Comparison of ENCODE assay signal across 13 cellular contexts in the genomic region with DNA sequence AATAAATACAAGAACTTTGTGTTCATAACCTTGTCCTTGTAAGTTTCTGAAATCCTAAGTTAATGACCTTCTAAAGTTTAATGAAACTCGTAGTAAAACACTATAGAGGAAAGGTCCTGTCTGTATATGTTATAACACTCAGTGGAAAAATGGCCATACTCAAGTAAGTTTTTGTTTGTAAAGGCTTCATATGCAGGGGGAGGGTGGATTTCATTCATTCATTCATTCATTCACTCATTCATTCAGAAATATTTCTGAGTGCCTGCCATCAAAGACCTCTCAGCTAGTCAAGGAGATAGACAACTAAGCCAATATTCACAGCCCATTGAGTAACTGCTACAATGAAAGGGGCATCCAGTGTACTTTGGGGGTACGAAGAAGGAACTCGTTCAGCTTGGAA. TPM values are rescaled to one million over a fixed set of nuclear protein-coding genes. Genes with fewer than 3 reads are reported as not detected.
DNase-seq lines count a peak whose midpoint lies in the region; ATAC-seq and TF ChIP-seq lines count a peak whose summit lies in the region.
"Had no signal": no experiment of that assay in that cellular context is flagged by ENCODE, and none has a peak within 500 bp of the region (broad histone marks: within the 10 kb centered on the region; RNA-seq: fewer than 3 reads in every experiment).

No MANE protein-coding gene starts in this region.

- H3K27me3 ChIP-seq in Caco-2 (replicated peaks; ENCODE audit: control insufficient read depth, insufficient read depth, low read length): no peaks in the 10 kb centered on the region
- H3K27me3 ChIP-seq in SJSA1 (replicated peaks): no peaks in the 10 kb centered on the region
- H3K27me3 ChIP-seq: BLaER1 had no signal

- TF ChIP-seq CTCF in Caco-2 (IDR thresholded peaks at IDR 0.05; ENCODE audit: insufficient read depth in 1 of 2, low read depth in 1 of 2, low read length in 1 of 2, severe bottlenecking in 1 of 2, unreplicated experiment in 1 of 2): no peak

- H3K4me3 Mint-ChIP-seq in Caco-2 (ENCODE audit: unreplicated experiment): no peak overlapping the region
- H3K4me3 Mint-ChIP-seq in IgD-negative memory B cell: peak overlapping the region in 1 of 4 donors; percentile 24
- H3K4me3 Mint-ChIP-seq in stimulated activated memory B cell treated with anti-CD40 and anti-IgM and Interleukin-4, amounts not matched to agents 10 μg/mL and 1 μg/mL and 100 μg/mL, for 72 hours: no peak overlapping the region
- no peak overlapping the region for H3K4me3 Mint-ChIP-seq in stimulated activated naive CD8-positive, alpha-beta T cell treated with anti-CD3 and anti-CD28 coated beads, Interleukin-15, amount 100 ng/mL, for 72 hours

- H3K4me1 Mint-ChIP-seq in Caco-2 (ENCODE audit: low read depth, unreplicated experiment) (peaks cover 37% of the 10 kb centered on the region), IgD-negative memory B cell (peaks cover 29 to 47% (median 46%) of the 10 kb centered on the region in 3 donors)
- H3K4me1 Mint-ChIP-seq in stimulated activated memory B cell treated with anti-CD40 and anti-IgM and Interleukin-4, amounts not matched to agents 10 μg/mL and 1 μg/mL and 100 μg/mL, for 72 hours: peaks cover 50% of the 10 kb centered on the region
- H3K4me1 Mint-ChIP-seq in stimulated activated naive CD8-positive, alpha-beta T cell treated with anti-CD3 and anti-CD28 coated beads, Interleukin-15, amount 100 ng/mL, for 72 hours: peaks cover 56% of the 10 kb centered on the region

- no TSS peak for BruUV-seq in Caco-2 (replicated peaks; lab: Mats Ljungman, UMichigan)

- POLR2A ChIA-PET in Caco-2 (lab: Charles Lee): no interaction called here

- H3K27ac Mint-ChIP-seq in Caco-2 (ENCODE audit: unreplicated experiment) (peak overlapping the region; percentile 1), IgD-negative memory B cell (peak overlapping the region in 2 of 3 donors; percentile 64 to 80)
- peak overlapping the region; percentile 93 for H3K27ac Mint-ChIP-seq in stimulated activated memory B cell treated with anti-CD40 and anti-IgM and Interleukin-4, amounts not matched to agents 10 μg/mL and 1 μg/mL and 100 μg/mL, for 72 hours
- H3K27ac Mint-ChIP-seq in stimulated activated naive CD8-positive, alpha-beta T cell treated with anti-CD3 and anti-CD28 coated beads, Interleukin-15, amount 100 ng/mL, for 72 hours: no peak overlapping the region

- peak overlapping the region; percentile 99; the same call in 1 of the 2 replicates for H3K27ac ChIP-seq in SJSA1
- H3K27ac ChIP-seq: BLaER1 had no signal

- H3K9me3 ChIP-seq in Caco-2 (no peaks in the 10 kb centered on the region), SJSA1 (replicated peaks) (no peaks in the 10 kb centered on the region)
- H3K9me3 ChIP-seq: BLaER1, HAP-1 had no signal

- H3K36me3 ChIP-seq in Caco-2 (ENCODE audit: control insufficient read depth, insufficient read depth, low read length): no peaks in the 10 kb centered on the region
- H3K36me3 ChIP-seq in SJSA1: no peaks in the 10 kb centered on the region
- H3K36me3 ChIP-seq: BLaER1, HAP-1 had no signal

- intact Hi-C loops in Caco-2 (cut with micrococcal nuclease; ENCODE audit: unreplicated experiment): no loop called here

- H3K4me1 ChIP-seq in Caco-2 (peaks cover 31% of the 10 kb centered on the region), SJSA1 (replicated peaks) (peaks cover 71% of the 10 kb centered on the region)

- H3K27me3 Mint-ChIP-seq in Caco-2 (ENCODE audit: insufficient read depth, unreplicated experiment) (no peaks in the 10 kb centered on the region), IgD-negative memory B cell (no peaks in the 10 kb centered on the region)
- no peaks in the 10 kb centered on the region for H3K27me3 Mint-ChIP-seq in stimulated activated memory B cell treated with anti-CD40 and anti-IgM and Interleukin-4, amounts not matched to agents 10 μg/mL and 1 μg/mL and 100 μg/mL, for 72 hours
- no peaks in the 10 kb centered on the region for H3K27me3 Mint-ChIP-seq in stimulated activated naive CD8-positive, alpha-beta T cell treated with anti-CD3 and anti-CD28 coated beads, Interleukin-15, amount 100 ng/mL, for 72 hours
- H3K27me3 Mint-ChIP-seq: CD4-positive, CD25-positive, alpha-beta regulatory T cell had no signal

- no peak for ATAC-seq in stimulated activated memory B cell treated with anti-CD40 and anti-IgM and Interleukin-4, amounts not matched to agents 10 μg/mL and 1 μg/mL and 100 μg/mL, for 72 hours
- ATAC-seq in stimulated activated naive CD8-positive, alpha-beta T cell treated with anti-CD3 and anti-CD28 coated beads, Interleukin-15, amount 100 ng/mL, for 72 hours: no peak

- H3K36me3 Mint-ChIP-seq in Caco-2 (ENCODE audit: insufficient read depth, unreplicated experiment) (peaks cover 17% of the 10 kb centered on the region), IgD-negative memory B cell (no peaks in the 10 kb centered on the region)
- no peaks in the 10 kb centered on the region for H3K36me3 Mint-ChIP-seq in stimulated activated memory B cell treated with anti-CD40 and anti-IgM and Interleukin-4, amounts not matched to agents 10 μg/mL and 1 μg/mL and 100 μg/mL, for 72 hours
- H3K36me3 Mint-ChIP-seq: CD4-positive, CD25-positive, alpha-beta regulatory T cell had no signal

- H3K4me3 ChIP-seq in Caco-2 (ENCODE audit: low read depth, low read length): no peak overlapping the region
- no peak overlapping the region for H3K4me3 ChIP-seq in SJSA1
- H3K4me3 ChIP-seq: BLaER1, HAP-1 had no signal

- H3K9me3 Mint-ChIP-seq in Caco-2 (ENCODE audit: unreplicated experiment): no peaks in the 10 kb centered on the region
- H3K9me3 Mint-ChIP-seq in IgD-negative memory B cell: no peaks in the 10 kb centered on the region
- no peaks in the 10 kb centered on the region for H3K9me3 Mint-ChIP-seq in stimulated activated memory B cell treated with anti-CD40 and anti-IgM and Interleukin-4, amounts not matched to agents 10 μg/mL and 1 μg/mL and 100 μg/mL, for 72 hours
- no peaks in the 10 kb centered on the region for H3K9me3 Mint-ChIP-seq in stimulated activated naive CD8-positive, alpha-beta T cell treated with anti-CD3 and anti-CD28 coated beads, Interleukin-15, amount 100 ng/mL, for 72 hours
- H3K9me3 Mint-ChIP-seq: CD4-positive, CD25-positive, alpha-beta regulatory T cell had no signal

- DNase-seq in Caco-2 (no peak), SJSA1 (ENCODE audit: low read depth in 1 of 2, low spot score in 2 of 2) (no peak), NCI-H82 (lab: John Stamatoyannopoulos, UW) (no peak), C1 segment of cervical spinal cord (lab: John Stamatoyannopoulos, UW) (no peak)
- no peak for DNase-seq in stimulated activated naive CD8-positive, alpha-beta T cell treated with anti-CD3 and anti-CD28 coated beads, Interleukin-15, amount 100 ng/mL, for 72 hours
- DNase-seq: CD4-positive, CD25-positive, alpha-beta regulatory T cell; DMS79 had no signal

- CTCF ChIA-PET in Caco-2 (lab: Charles Lee): no interaction called here

RNA-seq across cellular contexts. Expression of a gene that starts 6.9 kb away (rescaled TPM):
- total RNA-seq in Caco-2 (2022): not detected in 2 replicates
- 152 TPM for polyA plus RNA-seq in IgD-negative memory B cell
- 7.9 and 18.6 TPM in 2 replicates for total RNA-seq in SJSA1 (2014; rRNA removed; shearing (Covaris generic))
- total RNA-seq: A673, H1 had no signal
- polyA plus RNA-seq: H1 had no signal

RNA-seq across cellular contexts. Expression of a gene that starts 22.9 kb away (rescaled TPM):
- 74.6 and 96.5 TPM in 2 replicates for total RNA-seq in Caco-2 (2022)
- 26.6 TPM for polyA plus RNA-seq in IgD-negative memory B cell
- 79.3 and 80.8 TPM in 2 replicates for total RNA-seq in SJSA1 (2014; rRNA removed; shearing (Covaris generic))

Comparison
In these comparisons a context has a peak if more than half of its experiments do, and no peak if none do; other contexts are left out.
1. H3K27ac Mint-ChIP-seq: peak in Caco-2 (single experiment), IgD-negative memory B cell (2 of 3) and stimulated activated memory B cell treated with anti-CD40 and anti-IgM and Interleukin-4, amounts not matched to agents 10 μg/mL and 1 μg/mL and 100 μg/mL, for 72 hours (single experiment); none in stimulated activated naive CD8-positive, alpha-beta T cell treated with anti-CD3 and anti-CD28 coated beads, Interleukin-15, amount 100 ng/mL, for 72 hours (0 of 2).